Comparison of ENCODE assay signal across 8 cellular contexts in genomic region chr4:15396157-15396800, GRCh38. TPM values are rescaled to one million over a fixed set of nuclear protein-coding genes. Genes with fewer than 3 reads are reported as not detected.
DNase-seq lines count a peak whose midpoint lies in the region; ATAC-seq and TF ChIP-seq lines count a peak whose summit lies in the region.

No MANE protein-coding gene starts in this region.

- no peak for DNase-seq in AG09309 (ENCODE audit: low read depth)
- DNase-seq in NCI-H2081 treated with DMSO at 0.1 percent for 48 hours (lab: John Stamatoyannopoulos, UW) = peak; percentile 3
- peak; percentile 50 for DNase-seq in activated CD4-positive, alpha-beta T cell treated with anti-CD3 and anti-CD28 coated beads, Interleukin-2, amount 50 U/mL, for 1 hour
- peak; percentile 22 to 45 (median 28) for DNase-seq in effector memory CD8-positive, alpha-beta T cell
- DNase-seq in naive thymus-derived CD4-positive, alpha-beta T cell = peak in 7 of 9 donors; percentile 31 to 57 (median 50)
- DNase-seq in transverse colon = peak; percentile 44

- intact Hi-C loops in naive thymus-derived CD4-positive, alpha-beta T cell (cut with micrococcal nuclease) = loop anchor here (1.0 to 5.0 kb wide), 5 partner anchors 21 to 1739 kb away; no protein-coding TSS in a partner anchor
- intact Hi-C loops in transverse colon (cut with DNase I; ENCODE audit: low total_unique reads) = no loop called here

- ATAC-seq in GM18508 (IDR thresholded peaks at IDR 0.05; ENCODE audit: insufficient read depth, unreplicated experiment) (peak; percentile 87), HG02884 (IDR thresholded peaks at IDR 0.05; ENCODE audit: unreplicated experiment) (peak; percentile 77)
- ATAC-seq in effector memory CD8-positive, alpha-beta T cell (replicated peaks) = peak; percentile 69
- peak; percentile 85 for ATAC-seq in naive thymus-derived CD4-positive, alpha-beta T cell

- no peaks in the 10 kb centered on the region for H3K36me3 Mint-ChIP-seq in effector memory CD8-positive, alpha-beta T cell (ENCODE audit: insufficient read depth)
- no peaks in the 10 kb centered on the region for H3K36me3 Mint-ChIP-seq in naive thymus-derived CD4-positive, alpha-beta T cell

- no peak for TF ChIP-seq POLR2A in transverse colon (IDR thresholded peaks at IDR 0.05)

- no peaks in the 10 kb centered on the region for H3K27me3 Mint-ChIP-seq in effector memory CD8-positive, alpha-beta T cell
- H3K27me3 Mint-ChIP-seq in naive thymus-derived CD4-positive, alpha-beta T cell = no peaks in the 10 kb centered on the region

- no peaks in the 10 kb centered on the region for H3K27me3 ChIP-seq in naive thymus-derived CD4-positive, alpha-beta T cell (ENCODE audit: control insufficient read depth in 2 of 2, insufficient read depth in 2 of 2, low read length in 2 of 2)
- no peaks in the 10 kb centered on the region for H3K27me3 ChIP-seq in transverse colon

- CTCF ChIA-PET in naive thymus-derived CD4-positive, alpha-beta T cell (lab: Charles Lee) = interaction anchor here (0.6 to 3.9 kb wide), 11 partner anchors 13 to 363 kb away, joined by 3 to 25 read pairs (median 3); no protein-coding TSS in a partner anchor

- H3K27ac ChIP-seq in naive thymus-derived CD4-positive, alpha-beta T cell (ENCODE audit: low read depth, low read length) = no peak overlapping the region
- no peak overlapping the region for H3K27ac ChIP-seq in transverse colon

- H3K9me3 ChIP-seq in naive thymus-derived CD4-positive, alpha-beta T cell (ENCODE audit: control insufficient read depth in 2 of 3, low read length in 3 of 3) = no peaks in the 10 kb centered on the region
- H3K9me3 ChIP-seq in transverse colon = no peaks in the 10 kb centered on the region

- no peak overlapping the region for H3K4me3 ChIP-seq in AG09309 (ENCODE audit: control insufficient read depth, low read depth, low read length)
- H3K4me3 ChIP-seq in naive thymus-derived CD4-positive, alpha-beta T cell (ENCODE audit: low read length) = no peak overlapping the region
- H3K4me3 ChIP-seq in transverse colon = no peak overlapping the region

- peaks cover 9% of the 10 kb centered on the region in 2 donors for H3K4me1 Mint-ChIP-seq in effector memory CD8-positive, alpha-beta T cell (ENCODE audit: low read depth in 2 of 2)
- peaks cover 10 to 52% (median 37%) of the 10 kb centered on the region in 7 donors for H3K4me1 Mint-ChIP-seq in naive thymus-derived CD4-positive, alpha-beta T cell

- TF ChIP-seq CTCF in AG09309 (IDR thresholded peaks at IDR 0.05; ENCODE audit: control insufficient read depth, insufficient read depth, low read depth, low read length, missing control alignments) (peak; percentile 74), transverse colon (IDR thresholded peaks at IDR 0.05) (peak; percentile 55 to 69 (median 66))

- no peak overlapping the region for H3K4me3 Mint-ChIP-seq in effector memory CD8-positive, alpha-beta T cell
- no peak overlapping the region for H3K4me3 Mint-ChIP-seq in naive thymus-derived CD4-positive, alpha-beta T cell

- WGBS in transverse colon (ENCODE audit: low coverage in 1 of 2), 2 donors = 45 to 69% methylated on average over 2 to 4 of the region's 4 CpGs

- no peaks in the 10 kb centered on the region for H3K36me3 ChIP-seq in naive thymus-derived CD4-positive, alpha-beta T cell (ENCODE audit: control insufficient read depth in 2 of 3, insufficient read depth in 3 of 3, low read length in 3 of 3)
- no peaks in the 10 kb centered on the region for H3K36me3 ChIP-seq in transverse colon

- no peaks in the 10 kb centered on the region for H3K9me3 Mint-ChIP-seq in effector memory CD8-positive, alpha-beta T cell
- no peaks in the 10 kb centered on the region for H3K9me3 Mint-ChIP-seq in naive thymus-derived CD4-positive, alpha-beta T cell

- POLR2A ChIA-PET in naive thymus-derived CD4-positive, alpha-beta T cell (lab: Charles Lee) = no interaction called here

- H3K4me1 ChIP-seq in naive thymus-derived CD4-positive, alpha-beta T cell (ENCODE audit: control insufficient read depth in 2 of 2, insufficient read depth in 2 of 2, low read length in 2 of 2) = peaks cover 7 to 12% of the 10 kb centered on the region in 2 donors
- H3K4me1 ChIP-seq in transverse colon = peaks cover 0 to 14% (median 9%) of the 10 kb centered on the region in 4 donors

- no peak for TF ChIP-seq EP300 in transverse colon (IDR thresholded peaks at IDR 0.05; ENCODE audit: low read depth)

- in situ Hi-C loops in transverse colon (cut with MboI; ENCODE audit: low pct_ligation_motif_present in 1 of 4, low pct_unique_long_range_greater_than_20kb in 1 of 4, low sequenced_read_pairs in 3 of 4) = loop anchor here in 1 of 4 donors (10.0 kb wide), 1 partner anchor 161 kb away; no protein-coding TSS in a partner anchor

- no peak overlapping the region for H3K27ac Mint-ChIP-seq in effector memory CD8-positive, alpha-beta T cell
- peak overlapping the region in 1 of 9 donors; percentile 68 for H3K27ac Mint-ChIP-seq in naive thymus-derived CD4-positive, alpha-beta T cell

RNA-seq across cellular contexts. Expression of gene C1QTNF7, which starts 31.6 kb away (rescaled TPM):
- under 1 TPM in 1 of 5 experiments, not detected in 4; 0.27 TPM for total RNA-seq in naive thymus-derived CD4-positive, alpha-beta T cell
- polyA plus RNA-seq in naive thymus-derived CD4-positive, alpha-beta T cell = not detected
- total RNA-seq in transverse colon = 1 to 10 TPM in 3 of 4 donors, not detected in 1; 3.7 to 8.4 (median 3.7) TPM
